In the genomic region with DNA sequence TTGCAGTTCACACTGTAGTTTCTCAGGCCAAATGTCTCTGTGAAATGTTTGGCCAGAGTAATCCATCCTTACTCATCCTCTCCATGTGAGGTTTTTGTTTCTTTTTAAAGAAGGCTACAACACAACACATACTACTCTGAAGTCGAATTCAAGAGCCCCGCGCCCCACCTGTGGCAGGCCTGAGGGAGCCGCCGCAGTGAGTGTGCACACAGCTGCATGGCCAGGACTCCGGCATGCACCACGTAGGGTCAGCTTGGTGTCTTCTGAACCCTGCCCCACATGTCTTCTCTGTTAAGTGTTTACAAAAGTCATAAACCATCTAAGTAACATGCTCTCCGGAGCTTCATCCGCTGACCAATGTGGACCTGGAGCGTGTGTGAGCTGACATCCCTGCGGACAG, we compare ENCODE assay signal across 25 cellular contexts. TPM values are rescaled to one million over a fixed set of nuclear protein-coding genes. Genes with fewer than 3 reads are reported as not detected.
"Had no signal": no experiment of that assay in that cellular context is flagged by ENCODE, and none has a peak within 500 bp of the region (broad histone marks: within the 10 kb centered on the region; RNA-seq: fewer than 3 reads in every experiment).

No MANE protein-coding gene starts in this region.

- H3K27ac ChIP-seq: adrenal gland had no signal

- DNase-seq: activated B cell treated with CpG ODN at 0.5 μM for 24 hours; activated CD4-positive, alpha-beta T cell treated with anti-CD3 and anti-CD28 coated beads for 1 hour; activated CD4-positive, alpha-beta T cell treated with anti-CD3 and anti-CD28 coated beads, Interleukin-2, amount 10 ng/mL, durations not matched to agents 24 days and 14 days; activated CD4-positive, alpha-beta T cell treated with anti-CD3 and anti-CD28 coated beads, Interleukin-2, amount 50 U/mL, for 48 hours; activated CD8-positive, alpha-beta memory T cell treated with anti-CD3 and anti-CD28 coated beads, Interleukin-2, amount 10 ng/mL, durations not matched to agents 7 days and 5 days; activated gamma-delta T cell; activated naive CD4-positive, alpha-beta T cell treated with anti-CD3 and anti-CD28 coated beads for 36 hours; activated naive CD8-positive, alpha-beta T cell treated with anti-CD3 and anti-CD28 coated beads, Interleukin-2, amount 10 ng/mL, durations not matched to agents 7 days and 5 days; activated T-cell treated with anti-CD3 and anti-CD28 coated beads, Interleukin-2, amount 50 U/mL, for 4 hours; aorta; body of pancreas; Karpas-422; MM.1S; NCI-H1105; NCI-H1436; NCI-H1694 treated with DMSO at 0.1 percent for 48 hours; NCI-H2029 treated with DMSO at 0.1 percent for 48 hours; NCI-H524; PC-3; SHP77 treated with DMSO at 0.1 percent for 48 hours; T-helper 9 cell had no signal

- ATAC-seq: activated CD8-positive, alpha-beta memory T cell treated with anti-CD3 and anti-CD28 coated beads, Interleukin-2, amount 10 ng/mL, durations not matched to agents 7 days and 5 days; activated T-cell treated with anti-CD3 and anti-CD28 coated beads, Interleukin-2, amount 50 U/mL, for 4 hours; activated T-helper 17 cell treated with anti-CD3 and anti-CD28 coated beads, Interleukin-2, amount 50 U/mL, for 72 hours; body of pancreas; PC-3 had no signal

- H3K9me3 ChIP-seq: adrenal gland, body of pancreas had no signal

- H3K4me3 ChIP-seq: adrenal gland, body of pancreas had no signal

- H3K27me3 ChIP-seq: adrenal gland, body of pancreas had no signal

RNA-seq across cellular contexts. Expression of gene PGPEP1L, which starts 58.7 kb away (rescaled TPM):
- total RNA-seq: activated B cell treated with CpG ODN at 0.5 μM for 24 hours; activated CD4-positive, alpha-beta T cell treated with anti-CD3 and anti-CD28 coated beads, Interleukin-2, amount 10 ng/mL, durations not matched to agents 24 days and 14 days; activated CD8-positive, alpha-beta memory T cell treated with anti-CD3 and anti-CD28 coated beads, Interleukin-2, amount 10 ng/mL, durations not matched to agents 7 days and 5 days; activated naive CD4-positive, alpha-beta T cell treated with anti-CD3 and anti-CD28 coated beads for 36 hours; activated naive CD8-positive, alpha-beta T cell treated with anti-CD3 and anti-CD28 coated beads, Interleukin-2, amount 10 ng/mL, durations not matched to agents 7 days and 5 days; activated T-cell treated with anti-CD3 and anti-CD28 coated beads, Interleukin-2, amount 50 U/mL, for 4 hours; activated T-helper 17 cell treated with anti-CD3 and anti-CD28 coated beads, Interleukin-2, amount 50 U/mL, for 72 hours; adrenal gland; body of pancreas; bronchial epithelial cell; PC-3; SK-MEL-5 had no signal
